1 cellular context compared by ENCODE assay signal in genomic region chr1:246582301-246583055, GRCh38.
TF ChIP-seq lines count a peak whose summit lies in the region.

No MANE protein-coding gene starts in this region.

TF ChIP-seq in HepG2, 621 proteins besides CTCF, POLR2A, EP300 and RAD21 (continued from another document and continues in another):
- TF ChIP-seq ZNF280D (CRISPR knock-in tag; IDR thresholded peaks at IDR 0.05) (peak; percentile 12; the same call in 1 of the 2 replicates), HHEX (CRISPR knock-in tag; IDR thresholded peaks at IDR 0.05) (no peak), ZNF605 (CRISPR knock-in tag; IDR thresholded peaks at IDR 0.05) (peak; percentile 33; the same call in 1 of the 2 replicates), SNAPC2 (CRISPR knock-in tag; IDR thresholded peaks at IDR 0.05) (no peak), SYNCRIP (IDR thresholded peaks at IDR 0.05; ENCODE audit: insufficient read depth, low read depth, low read length) (no peak), LBX2 (CRISPR knock-in tag; IDR thresholded peaks at IDR 0.05; ENCODE audit: borderline replicate concordance) (no peak), ZNF589 (CRISPR knock-in tag; conservative IDR thresholded peaks at IDR 0.05) (no peak), PRDM15 (CRISPR knock-in tag; IDR thresholded peaks at IDR 0.05) (peak; percentile 76), HOMEZ (CRISPR knock-in tag; IDR thresholded peaks at IDR 0.05; ENCODE audit: low read depth) (no peak), ZBTB7B (CRISPR knock-in tag; IDR thresholded peaks at IDR 0.05) (no peak), ZBTB2 (CRISPR knock-in tag; IDR thresholded peaks at IDR 0.05; ENCODE audit: low read depth) (no peak), RBAK (CRISPR knock-in tag; IDR thresholded peaks at IDR 0.05) (no peak), NFKBIZ (CRISPR knock-in tag; IDR thresholded peaks at IDR 0.05) (no peak), DNMT1 (CRISPR knock-in tag; IDR thresholded peaks at IDR 0.05) (no peak), STAT5B (CRISPR knock-in tag; IDR thresholded peaks at IDR 0.05) (no peak), ZNF720 (CRISPR knock-in tag; IDR thresholded peaks at IDR 0.05) (no peak), SAFB2 (CRISPR knock-in tag; IDR thresholded peaks at IDR 0.05; ENCODE audit: borderline replicate concordance, low read depth) (no peak), SIX1 (CRISPR knock-in tag; IDR thresholded peaks at IDR 0.05; ENCODE audit: borderline replicate concordance) (no peak), ETV6 (CRISPR knock-in tag; conservative IDR thresholded peaks at IDR 0.05) (no peak), ZSCAN30 (CRISPR knock-in tag; IDR thresholded peaks at IDR 0.05) (no peak), MED8 (CRISPR knock-in tag; IDR thresholded peaks at IDR 0.05; ENCODE audit: insufficient replicate concordance) (no peak), ZNF563 (CRISPR knock-in tag; IDR thresholded peaks at IDR 0.05) (no peak), CCDC6 (CRISPR knock-in tag; IDR thresholded peaks at IDR 0.05) (no peak), ZNF782 (CRISPR knock-in tag; IDR thresholded peaks at IDR 0.05; ENCODE audit: borderline replicate concordance) (no peak), GZF1 (CRISPR knock-in tag; IDR thresholded peaks at IDR 0.05) (no peak), FOXO1 (CRISPR knock-in tag; IDR thresholded peaks at IDR 0.05) (no peak), TFAP4 (IDR thresholded peaks at IDR 0.05; ENCODE audit: borderline replicate concordance, low read depth) (no peak), SMYD3 (CRISPR knock-in tag; IDR thresholded peaks at IDR 0.05) (no peak), NPAS2 (CRISPR knock-in tag; IDR thresholded peaks at IDR 0.05; ENCODE audit: borderline replicate concordance) (no peak), ZNF253 (CRISPR knock-in tag; IDR thresholded peaks at IDR 0.05; ENCODE audit: borderline replicate concordance) (no peak), NFE2 (CRISPR knock-in tag; IDR thresholded peaks at IDR 0.05) (no peak), ZKSCAN5 (CRISPR knock-in tag; IDR thresholded peaks at IDR 0.05) (no peak), ZFX (CRISPR knock-in tag; IDR thresholded peaks at IDR 0.05; ENCODE audit: low read depth) (no peak), ZNF496 (CRISPR knock-in tag; IDR thresholded peaks at IDR 0.05; ENCODE audit: insufficient replicate concordance) (no peak), HDAC2 (CRISPR knock-in tag; IDR thresholded peaks at IDR 0.05) (peak; percentile 30; the same call in 1 of the 2 replicates), SPEN (CRISPR knock-in tag; IDR thresholded peaks at IDR 0.05; ENCODE audit: low read depth) (no peak), ZNF136 (CRISPR knock-in tag; IDR thresholded peaks at IDR 0.05; ENCODE audit: low read depth) (no peak), ZFP36 (IDR thresholded peaks at IDR 0.05; ENCODE audit: borderline replicate concordance, low read depth, low read length, partially characterized antibody) (no peak), ZMYM4 (CRISPR knock-in tag; IDR thresholded peaks at IDR 0.05) (no peak; the same call in none of the 2 replicates), NR2C2 (CRISPR knock-in tag; IDR thresholded peaks at IDR 0.05; ENCODE audit: borderline replicate concordance) (no peak), GATAD2A (CRISPR knock-in tag; IDR thresholded peaks at IDR 0.05) (0 out of 2 replicates have a peak, but pooled peaks have one; percentile 9), TBX3 (IDR thresholded peaks at IDR 0.05; ENCODE audit: borderline replicate concordance) (no peak), POGZ (CRISPR knock-in tag; IDR thresholded peaks at IDR 0.05) (no peak), HES4 (CRISPR knock-in tag; IDR thresholded peaks at IDR 0.05; ENCODE audit: borderline replicate concordance) (no peak), HBP1 (CRISPR knock-in tag; IDR thresholded peaks at IDR 0.05; ENCODE audit: low read depth) (peak; percentile 27; the same call in 1 of the 2 replicates), CSRNP2 (CRISPR knock-in tag; conservative IDR thresholded peaks at IDR 0.05; ENCODE audit: low read depth) (no peak), EED (CRISPR knock-in tag; IDR thresholded peaks at IDR 0.05) (no peak), ZNF576 (CRISPR knock-in tag; IDR thresholded peaks at IDR 0.05) (no peak), ZSCAN12 (CRISPR knock-in tag; IDR thresholded peaks at IDR 0.05) (no peak), NCOA1 (CRISPR knock-in tag; IDR thresholded peaks at IDR 0.05) (0 out of 2 replicates have a peak, but pooled peaks have one; percentile 71), CREB1 (IDR thresholded peaks at IDR 0.05) (no peak), CREB1 (CRISPR knock-in tag; IDR thresholded peaks at IDR 0.05) (peak; percentile 42; the same call in 1 of the 2 replicates), ZNF569 (CRISPR knock-in tag; IDR thresholded peaks at IDR 0.05; ENCODE audit: borderline replicate concordance) (no peak), ZBTB46 (CRISPR knock-in tag; IDR thresholded peaks at IDR 0.05; ENCODE audit: borderline replicate concordance) (no peak), BCL6 (CRISPR knock-in tag; IDR thresholded peaks at IDR 0.05) (no peak), SALL1 (CRISPR knock-in tag; IDR thresholded peaks at IDR 0.05) (peak; percentile 49), CCAR2 (optimal IDR thresholded peaks at IDR 0.05; ENCODE audit: low read depth, low read length) (no peak), EZH2 (conservative IDR thresholded peaks at IDR 0.05; ENCODE audit: low read depth, low read length) (no peak), ATM (IDR thresholded peaks at IDR 0.05; ENCODE audit: borderline replicate concordance) (no peak), NR1H2 (CRISPR knock-in tag; IDR thresholded peaks at IDR 0.05; ENCODE audit: borderline replicate concordance, low read depth) (no peak)
